Comparison of ENCODE assay signal across 17 cellular contexts in the genomic region with DNA sequence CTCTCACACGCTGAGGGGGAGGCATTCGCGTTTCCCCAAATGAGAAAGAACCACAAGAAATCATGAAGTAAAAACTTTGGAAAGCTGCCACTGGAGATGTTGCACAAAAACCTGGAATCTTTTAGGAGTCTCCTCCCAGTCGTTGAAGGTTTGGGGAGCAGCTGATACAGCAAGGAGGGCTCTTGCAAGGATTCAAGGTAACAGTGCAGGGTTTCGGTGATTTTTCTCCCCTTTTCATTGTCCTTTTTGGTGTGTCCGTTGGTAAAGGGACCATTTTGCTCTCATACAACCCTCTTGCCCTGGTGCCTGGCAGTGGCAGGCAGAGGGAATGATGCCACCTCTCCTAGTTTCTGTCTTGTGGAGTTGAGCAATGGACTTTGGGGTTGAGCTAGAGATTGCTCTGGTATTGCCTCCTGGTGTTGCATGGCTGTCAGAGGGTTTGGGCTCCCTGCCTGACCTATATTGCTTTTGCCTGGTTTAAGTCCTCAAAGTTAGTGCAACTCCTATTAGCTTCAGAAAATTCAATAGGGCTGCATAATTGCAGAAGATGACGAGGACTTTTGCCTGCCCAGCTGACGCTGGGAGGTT. TPM values are rescaled to one million over a fixed set of nuclear protein-coding genes. Genes with fewer than 3 reads are reported as not detected.
A peak's percentile ranks its signal among the peaks of the same experiment; 100 is the strongest.
DNase-seq lines count a peak whose midpoint lies in the region; ATAC-seq and TF ChIP-seq lines count a peak whose summit lies in the region.
"Had no signal": no experiment of that assay in that cellular context is flagged by ENCODE, and none has a peak within 500 bp of the region (broad histone marks: within the 10 kb centered on the region; RNA-seq: fewer than 3 reads in every experiment).

No MANE protein-coding gene starts in this region.

- H3K27me3 ChIP-seq in right atrium auricular region (peaks cover 0 to 13% of the 10 kb centered on the region in 2 donors), ectodermal cell (ENCODE audit: control insufficient read depth, insufficient read depth, low read length, poor library complexity, severe bottlenecking) (peaks cover 87% of the 10 kb centered on the region), neural cell (ENCODE audit: insufficient read depth, low read depth, low read length) (peaks cover 10% of the 10 kb centered on the region), tibial nerve (peaks cover 0 to 63% of the 10 kb centered on the region in 2 donors)

- no peaks in the 10 kb centered on the region for H3F3A ChIP-seq in neural cell (ENCODE audit: insufficient read depth, low read length, poor library complexity, severe bottlenecking)

- H3K4me2 ChIP-seq in neural cell (ENCODE audit: low read length) = peak overlapping the region; percentile 83
- H3K4me2 ChIP-seq: PC-9 had no signal

- WGBS in ectodermal cell, 2 experiments = 15 to 24% methylated on average over 8 of the region's 8 CpGs
- 16 to 18% methylated on average over 8 of the region's 8 CpGs for WGBS in tibial nerve, 2 donors

- no peaks in the 10 kb centered on the region for H4K20me1 ChIP-seq in neural cell (ENCODE audit: insufficient read depth)

- H3K27ac ChIP-seq in right atrium auricular region (no peak overlapping the region), ectodermal cell (ENCODE audit: insufficient read depth, low read depth, low read length, poor library complexity, severe bottlenecking) (no peak overlapping the region), neural cell (ENCODE audit: low read length) (no peak overlapping the region), tibial nerve (no peak overlapping the region)
- H3K27ac ChIP-seq: PC-9 had no signal

- H3K4me1 Mint-ChIP-seq in activated T-cell treated with anti-CD3 and anti-CD28 coated beads, Interleukin-2, amount 50 U/mL, for 72 hours (ENCODE audit: low read depth) = no peaks in the 10 kb centered on the region
- H3K4me1 Mint-ChIP-seq: central memory CD8-positive, alpha-beta T cell; T-helper 17 cell had no signal

- H3K27ac Mint-ChIP-seq in activated T-cell treated with anti-CD3 and anti-CD28 coated beads, Interleukin-2, amount 50 U/mL, for 72 hours = no peak overlapping the region
- H3K27ac Mint-ChIP-seq: nephron, T-helper 17 cell had no signal

- H3K36me3 Mint-ChIP-seq in activated T-cell treated with anti-CD3 and anti-CD28 coated beads, Interleukin-2, amount 50 U/mL, for 72 hours (ENCODE audit: insufficient read depth in 2 of 2) = no peaks in the 10 kb centered on the region

- peak; percentile 40 to 49 for ATAC-seq in left cardiac atrium
- no peak for ATAC-seq in activated T-cell treated with anti-CD3 and anti-CD28 coated beads, Interleukin-2, amount 50 U/mL, for 72 hours (replicated peaks in 1 of 2)
- ATAC-seq: T-helper 17 cell had no signal

- no peaks in the 10 kb centered on the region for H3K27me3 Mint-ChIP-seq in activated T-cell treated with anti-CD3 and anti-CD28 coated beads, Interleukin-2, amount 50 U/mL, for 72 hours (ENCODE audit: low read depth)
- H3K27me3 Mint-ChIP-seq: central memory CD8-positive, alpha-beta T cell; T-helper 17 cell had no signal

- no peak overlapping the region for H2AFZ ChIP-seq in neural cell (ENCODE audit: low read depth, low read length)
- H2AFZ ChIP-seq: PC-9 had no signal

- no peak overlapping the region for H3K4me3 Mint-ChIP-seq in activated T-cell treated with anti-CD3 and anti-CD28 coated beads, Interleukin-2, amount 50 U/mL, for 72 hours
- H3K4me3 Mint-ChIP-seq: central memory CD8-positive, alpha-beta T cell; T-helper 17 cell had no signal

- no peak for TF ChIP-seq CTCF in right atrium auricular region (IDR thresholded peaks at IDR 0.05)
- TF ChIP-seq CTCF in neural cell (IDR thresholded peaks at IDR 0.05; ENCODE audit: poor library complexity, severe bottlenecking) = no peak
- TF ChIP-seq CTCF in tibial nerve (IDR thresholded peaks at IDR 0.05) = no peak

- TF ChIP-seq EP300 in neural cell (conservative IDR thresholded peaks at IDR 0.05; ENCODE audit: poor library complexity, severe bottlenecking) (no peak), tibial nerve (IDR thresholded peaks at IDR 0.05) (no peak)

- H3K9me2 ChIP-seq in neural cell (ENCODE audit: insufficient read depth, low read length) = no peaks in the 10 kb centered on the region

- H3K9me3 Mint-ChIP-seq in activated T-cell treated with anti-CD3 and anti-CD28 coated beads, Interleukin-2, amount 50 U/mL, for 72 hours = peaks cover 0 to 3% of the 10 kb centered on the region in 2 donors
- H3K9me3 Mint-ChIP-seq: central memory CD8-positive, alpha-beta T cell; nephron had no signal

- H3K36me3 ChIP-seq in right atrium auricular region (no peaks in the 10 kb centered on the region), ectodermal cell (ENCODE audit: control insufficient read depth, insufficient read depth, low read length) (no peaks in the 10 kb centered on the region), neural cell (ENCODE audit: insufficient read depth, low read length) (no peaks in the 10 kb centered on the region), tibial nerve (no peaks in the 10 kb centered on the region)

- H3K4me1 ChIP-seq in right atrium auricular region = peaks cover 0 to 15% of the 10 kb centered on the region in 2 donors
- peaks cover 5% of the 10 kb centered on the region for H3K4me1 ChIP-seq in ectodermal cell (ENCODE audit: control insufficient read depth, insufficient read depth, low read length)
- H3K4me1 ChIP-seq in tibial nerve = peaks cover 0 to 18% (median 5%) of the 10 kb centered on the region in 4 donors

- H3K9ac ChIP-seq in neural cell (ENCODE audit: low read length) = peak overlapping the region; percentile 64

- no peak for TF ChIP-seq POLR2A in tibial nerve (IDR thresholded peaks at IDR 0.05)

- H3K4me3 ChIP-seq in right atrium auricular region (peak overlapping the region in 1 of 2 donors; percentile 46), ectodermal cell (ENCODE audit: insufficient read depth, low read depth, low read length) (peak overlapping the region; percentile 48), neural cell (ENCODE audit: low read length) (peak overlapping the region; percentile 80), tibial nerve (peak overlapping the region; percentile 20 to 52 (median 28))
- H3K4me3 ChIP-seq: PC-9 had no signal

- no peaks in the 10 kb centered on the region for H3K79me2 ChIP-seq in neural cell (replicated peaks; ENCODE audit: insufficient read depth, low read length)

- intact Hi-C loops in left cardiac atrium (cut with DNase I) = no loop called here

- TF ChIP-seq RAD21 in neural cell (conservative IDR thresholded peaks at IDR 0.05) = no peak

- no peaks in the 10 kb centered on the region for H3K9me3 ChIP-seq in right atrium auricular region
- H3K9me3 ChIP-seq in ectodermal cell (ENCODE audit: control insufficient read depth, low read length) = no peaks in the 10 kb centered on the region
- H3K9me3 ChIP-seq in neural cell (ENCODE audit: low read length) = peaks cover 1% of the 10 kb centered on the region
- no peaks in the 10 kb centered on the region for H3K9me3 ChIP-seq in tibial nerve

- DNase-seq in left cardiac atrium = no peak
- no peak for DNase-seq in right atrium auricular region (ENCODE audit: low spot score)
- no peak for DNase-seq in tibial nerve (ENCODE audit: low spot score in 2 of 2)
- DNase-seq in T-helper 1 cell = no peak
- no peak for DNase-seq in activated T-cell treated with anti-CD3 and anti-CD28 coated beads, Interleukin-2, amount 50 U/mL, for 72 hours
- DNase-seq in HCEC 1CT = no peak
- DNase-seq: activated effector memory CD4-positive, alpha-beta T cell treated with anti-CD3 and anti-CD28 coated beads, Interleukin-2, amount 50 U/mL, for 16 hours; Karpas-422; PC-9; stimulated activated CD4-positive, alpha-beta T cell treated with anti-CD3 and anti-CD28 coated beads, Interleukin-15, amount 100 ng/mL, for 24 hours; stimulated activated CD8-positive, alpha-beta memory T cell treated with anti-CD3 and anti-CD28 coated beads, Interleukin-4, amount 100 ng/mL, for 48 hours; T-helper 17 cell had no signal

TF ChIP-seq in neural cell, 6 proteins besides CTCF, POLR2A, EP300 and RAD21:
- TF ChIP-seq MXI1 (conservative IDR thresholded peaks at IDR 0.05; ENCODE audit: poor library complexity, severe bottlenecking) = no peak

RNA-seq across cellular contexts. Expression of gene BRINP2, which starts 0.9 kb away (rescaled TPM):
- total RNA-seq in left cardiac atrium (1 to 10 TPM in 1 of 2 donors, under 1 TPM in 1; 0.24 to 1.4 TPM), right atrium auricular region (1 to 10 TPM in 1 of 2 donors, under 1 TPM in 1; 0.96 to 1.1 TPM), tibial nerve (not detected)
- polyA plus RNA-seq in ectodermal cell (2013, experiment 1 of 4) = not detected
- polyA plus RNA-seq in ectodermal cell (2013, experiment 2 of 4) = 0.12 TPM
- 0.16 TPM for polyA plus RNA-seq in ectodermal cell (2013, experiment 3 of 4)
- 0.04 TPM for polyA plus RNA-seq in ectodermal cell (2013, experiment 4 of 4)
- polyA plus RNA-seq in neural cell = 12.9 and 17.2 TPM in 2 replicates
- 16.1 and 16.4 TPM in 2 replicates for polyA minus RNA-seq in neural cell
- not detected for total RNA-seq in activated T-cell treated with anti-CD3 and anti-CD28 coated beads, Interleukin-2, amount 50 U/mL, for 72 hours
- total RNA-seq: kidney, PC-9, T-helper 17 cell had no signal

RNA-seq across cellular contexts. Expression of gene ASTN1, which starts 7.1 kb away (rescaled TPM):
- total RNA-seq in left cardiac atrium = under 1 TPM; 0.79 to 0.94 TPM
- total RNA-seq in right atrium auricular region = 1 to 10 TPM; 1.3 TPM
- polyA plus RNA-seq in ectodermal cell (2013, experiment 1 of 4) = 13.1 TPM
- polyA plus RNA-seq in ectodermal cell (2013, experiment 2 of 4) = 17.4 TPM
- 9.9 TPM for polyA plus RNA-seq in ectodermal cell (2013, experiment 3 of 4)
- 12.0 TPM for polyA plus RNA-seq in ectodermal cell (2013, experiment 4 of 4)
- polyA plus RNA-seq in neural cell = 33.4 and 37.9 TPM in 2 replicates
- 95.4 and 106 TPM in 2 replicates for polyA minus RNA-seq in neural cell
- total RNA-seq in tibial nerve = under 1 TPM in 2 of 4 donors, not detected in 2; 0.30 to 0.63 TPM
- total RNA-seq in activated T-cell treated with anti-CD3 and anti-CD28 coated beads, Interleukin-2, amount 50 U/mL, for 72 hours = not detected
- total RNA-seq: PC-9, T-helper 17 cell had no signal

Comparison
In these comparisons a context has a peak if more than half of its experiments do, and no peak if none do; other contexts are left out.
1. ATAC-seq: peak in left cardiac atrium (2 of 2); none in activated T-cell treated with anti-CD3 and anti-CD28 coated beads, Interleukin-2, amount 50 U/mL, for 72 hours (0 of 2).